Comparison of ENCODE assay signal across 9 cellular contexts in the genomic region with DNA sequence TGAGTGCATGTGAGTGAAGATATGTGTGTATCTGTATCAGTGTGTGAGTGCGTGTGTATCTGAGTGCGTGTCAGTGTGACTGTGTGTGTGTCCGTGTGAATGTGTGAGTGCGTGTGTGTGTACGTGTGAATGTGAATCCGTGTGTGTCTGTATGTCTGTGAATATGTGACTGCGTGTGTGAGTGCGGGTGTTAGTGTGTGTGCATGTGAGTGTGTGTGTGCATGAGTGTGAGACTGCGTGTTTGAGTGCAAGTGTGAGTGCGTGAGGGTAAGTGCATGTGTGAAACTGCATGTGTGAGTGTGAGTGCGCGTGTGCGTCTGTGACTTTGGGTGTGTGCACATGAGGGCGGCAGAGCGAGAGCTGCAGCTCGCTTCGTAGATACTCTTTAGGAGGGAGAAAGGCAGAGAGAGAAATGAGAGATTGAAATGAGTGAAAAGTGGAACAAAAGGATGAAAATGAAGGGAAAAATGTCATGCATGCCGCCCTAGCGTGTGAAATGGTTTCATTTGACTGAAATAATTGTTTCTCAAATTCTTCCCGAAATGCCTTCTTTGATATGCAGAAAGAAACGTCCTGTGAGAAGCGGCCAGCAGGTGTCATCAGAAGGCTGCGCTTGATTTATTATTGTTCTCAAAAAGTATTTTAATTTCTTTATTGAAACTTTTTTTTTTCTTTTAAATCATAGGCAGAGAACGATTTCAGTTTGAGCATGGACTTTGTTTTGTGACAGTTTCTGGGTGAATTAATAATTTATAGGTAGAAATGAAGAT. TPM values are rescaled to one million over a fixed set of nuclear protein-coding genes. Genes with fewer than 3 reads are reported as not detected.
DNase-seq lines count a peak whose midpoint lies in the region; ATAC-seq and TF ChIP-seq lines count a peak whose summit lies in the region.
"Had no signal": no experiment of that assay in that cellular context is flagged by ENCODE, and none has a peak within 500 bp of the region (broad histone marks: within the 10 kb centered on the region; RNA-seq: fewer than 3 reads in every experiment).

No MANE protein-coding gene starts in this region.

- 78 to 84% (median 80%) methylated on average over 24 of the region's 24 CpGs for WGBS in heart left ventricle, 4 donors

- no peak for TF ChIP-seq POLR2A in heart left ventricle (IDR thresholded peaks at IDR 0.05)
- TF ChIP-seq POLR2A in erythroblast (IDR thresholded peaks at IDR 0.05; ENCODE audit: low read length): no peak

- no peaks in the 10 kb centered on the region for H3K36me3 ChIP-seq in heart left ventricle

- peaks cover 0 to 5% (median 0%) of the 10 kb centered on the region in 12 donors for H3K4me1 ChIP-seq in heart left ventricle

- H3K27ac ChIP-seq in heart left ventricle: no peak overlapping the region

- peak in 11 of 12 donors; percentile 10 to 48 (median 33) for TF ChIP-seq CTCF in heart left ventricle (IDR thresholded peaks at IDR 0.05)

- intact Hi-C loops in heart left ventricle (cut with DNase I): loop anchor here in 1 of 10 donors (10.0 kb wide), 1 partner anchor 1722 kb away; no protein-coding TSS in a partner anchor
- intact Hi-C loops in cardiac septum (cut with DNase I): no loop called here

- no peak overlapping the region for H3K4me3 ChIP-seq in heart left ventricle

- H3K27me3 ChIP-seq in heart left ventricle: no peaks in the 10 kb centered on the region

- no peaks in the 10 kb centered on the region for H3K9me3 ChIP-seq in heart left ventricle

- no peak for DNase-seq in heart left ventricle
- DNase-seq in cardiac septum (ENCODE audit: low spot score): no peak
- DNase-seq in OCI-M1 (lab: John Stamatoyannopoulos, UW): peak; percentile 16
- DNase-seq in erythroblast (lab: John Stamatoyannopoulos, UW): peak; percentile 29 to 33
- DNase-seq in superior temporal gyrus (ENCODE audit: extremely low spot score): peak; percentile 72
- DNase-seq: NCI-H1930 had no signal

- ATAC-seq in heart left ventricle (no peak), HG02884 (IDR thresholded peaks at IDR 0.05; ENCODE audit: unreplicated experiment) (no peak), GM21723 (IDR thresholded peaks at IDR 0.05; ENCODE audit: unreplicated experiment) (no peak), HG02973 (IDR thresholded peaks at IDR 0.05; ENCODE audit: unreplicated experiment) (no peak)

RNA-seq across cellular contexts. Expression of a gene that starts 25.6 kb away (rescaled TPM):
- total RNA-seq in heart left ventricle (10 to 100 TPM in 7 of 9 donors, 1 to 10 TPM in 2; 8.1 to 14.7 (median 12.3) TPM), cardiac septum (14.1 TPM)
- 1 to 10 TPM; 3.8 to 3.9 TPM for polyA plus RNA-seq in heart left ventricle

Comparison
In these comparisons a context has a peak if more than half of its experiments do, and no peak if none do; other contexts are left out.
1. DNase-seq: peak in OCI-M1 (single experiment), erythroblast (2 of 2) and superior temporal gyrus (single experiment); none in heart left ventricle (0 of 5) and cardiac septum (single experiment).